24 cellular contexts compared by ENCODE assay signal in genomic region chr20:35254448-35254999, GRCh38. TPM values are rescaled to one million over a fixed set of nuclear protein-coding genes. Genes with fewer than 3 reads are reported as not detected.
DNase-seq lines count a peak whose midpoint lies in the region; ATAC-seq, FAIRE-seq and TF ChIP-seq lines count a peak whose summit lies in the region.
"Had no signal": no experiment of that assay in that cellular context is flagged by ENCODE, and none has a peak within 500 bp of the region (broad histone marks: within the 10 kb centered on the region; RNA-seq: fewer than 3 reads in every experiment).

No MANE protein-coding gene starts in this region.

- no peak overlapping the region for H3K4me3 Mint-ChIP-seq in CD8-positive, alpha-beta memory T cell
- no peak overlapping the region for H3K4me3 Mint-ChIP-seq in T-helper 17 cell
- no peak overlapping the region for H3K4me3 Mint-ChIP-seq in activated CD8-positive, alpha-beta memory T cell treated with anti-CD3 and anti-CD28 coated beads, Interleukin-2, amount 10 ng/mL, durations not matched to agents 7 days and 5 days
- H3K4me3 Mint-ChIP-seq: CD4-positive, alpha-beta T cell; HFFc6 had no signal

- peaks cover 7 to 25% (median 8%) of the 10 kb centered on the region in 3 donors for H3K36me3 Mint-ChIP-seq in CD8-positive, alpha-beta memory T cell
- no peaks in the 10 kb centered on the region for H3K36me3 Mint-ChIP-seq in T-helper 17 cell (ENCODE audit: low read depth)
- H3K36me3 Mint-ChIP-seq in activated CD8-positive, alpha-beta memory T cell treated with anti-CD3 and anti-CD28 coated beads, Interleukin-2, amount 10 ng/mL, durations not matched to agents 7 days and 5 days, result no peaks in the 10 kb centered on the region

- no peak overlapping the region for H3K27ac ChIP-seq in CD8-positive, alpha-beta memory T cell (ENCODE audit: low read depth, low read length)
- H3K27ac ChIP-seq in kidney (ENCODE audit: low read depth in 2 of 2, low read length in 2 of 2), result no peak overlapping the region
- H3K27ac ChIP-seq: BLaER1 had no signal

- POLR2A ChIA-PET in CD8-positive, alpha-beta memory T cell (lab: Charles Lee), result no interaction called here

- intact Hi-C loops in kidney (cut with DNase I), result no loop called here

- H3K27me3 Mint-ChIP-seq in CD8-positive, alpha-beta memory T cell, result peaks cover 0 to 2% of the 10 kb centered on the region in 2 donors
- no peaks in the 10 kb centered on the region for H3K27me3 Mint-ChIP-seq in T-helper 17 cell
- no peaks in the 10 kb centered on the region for H3K27me3 Mint-ChIP-seq in activated CD8-positive, alpha-beta memory T cell treated with anti-CD3 and anti-CD28 coated beads, Interleukin-2, amount 10 ng/mL, durations not matched to agents 7 days and 5 days
- H3K27me3 Mint-ChIP-seq: CD4-positive, alpha-beta T cell had no signal

- no peak for FAIRE-seq in kidney (lab: Jason Lieb, UNC)
- FAIRE-seq: GM12891 had no signal

- CTCF ChIA-PET in CD8-positive, alpha-beta memory T cell (lab: Charles Lee), result interaction anchor here (1.1 kb wide), 1 partner anchor 46 kb away, joined by 3 read pairs; no protein-coding TSS in a partner anchor
- CTCF ChIA-PET in activated CD8-positive, alpha-beta memory T cell treated with anti-CD3 and anti-CD28 coated beads, Interleukin-2, amount 10 ng/mL, durations not matched to agents 7 days and 5 days (lab: Charles Lee), result interaction anchor here (1.1 kb wide), 1 partner anchor 14 kb away, joined by 5 read pairs; no protein-coding TSS in a partner anchor

- no peak overlapping the region for H3K4me3 ChIP-seq in CD8-positive, alpha-beta memory T cell (ENCODE audit: low read length)
- H3K4me3 ChIP-seq in kidney (ENCODE audit: low read length in 2 of 2), result no peak overlapping the region
- H3K4me3 ChIP-seq: BLaER1 had no signal

- H3K9ac ChIP-seq in kidney (ENCODE audit: low read length in 2 of 2), result no peak overlapping the region
- H3K9ac ChIP-seq: BLaER1 had no signal

- peaks cover 23% of the 10 kb centered on the region for H3K4me1 ChIP-seq in CD8-positive, alpha-beta memory T cell (ENCODE audit: insufficient read depth, low read length)
- peaks cover 5 to 10% of the 10 kb centered on the region in 2 donors for H3K4me1 ChIP-seq in kidney (ENCODE audit: control insufficient read depth in 1 of 2, insufficient read depth in 1 of 2, low read depth in 1 of 2, low read length in 2 of 2)

- peak overlapping the region; percentile 48 to 98 (median 82) for H3K27ac Mint-ChIP-seq in CD8-positive, alpha-beta memory T cell
- H3K27ac Mint-ChIP-seq in T-helper 17 cell, result peak overlapping the region; percentile 97
- no peak overlapping the region for H3K27ac Mint-ChIP-seq in activated CD8-positive, alpha-beta memory T cell treated with anti-CD3 and anti-CD28 coated beads, Interleukin-2, amount 10 ng/mL, durations not matched to agents 7 days and 5 days
- H3K27ac Mint-ChIP-seq: HFFc6 had no signal

- H3K4me1 Mint-ChIP-seq in CD8-positive, alpha-beta memory T cell, result peaks cover 30 to 41% (median 32%) of the 10 kb centered on the region in 3 donors
- peaks cover 12% of the 10 kb centered on the region for H3K4me1 Mint-ChIP-seq in T-helper 17 cell
- H3K4me1 Mint-ChIP-seq in activated CD8-positive, alpha-beta memory T cell treated with anti-CD3 and anti-CD28 coated beads, Interleukin-2, amount 10 ng/mL, durations not matched to agents 7 days and 5 days, result peaks cover 28% of the 10 kb centered on the region

- no peaks in the 10 kb centered on the region for H3K36me3 ChIP-seq in CD8-positive, alpha-beta memory T cell (ENCODE audit: insufficient read depth, low read length)
- H3K36me3 ChIP-seq in kidney (ENCODE audit: control insufficient read depth in 1 of 2, insufficient read depth in 2 of 2, low read length in 2 of 2), result no peaks in the 10 kb centered on the region

- no peak for ATAC-seq in T-helper 17 cell
- peak; percentile 52 for ATAC-seq in omental fat pad (ENCODE audit: low FRiP score)
- ATAC-seq in activated CD8-positive, alpha-beta memory T cell treated with anti-CD3 and anti-CD28 coated beads, Interleukin-2, amount 10 ng/mL, durations not matched to agents 7 days and 5 days, result no peak
- ATAC-seq: PC-3 had no signal

- no peaks in the 10 kb centered on the region for H3K9me3 ChIP-seq in CD8-positive, alpha-beta memory T cell (ENCODE audit: low read length)
- H3K9me3 ChIP-seq in T-helper 17 cell (ENCODE audit: control insufficient read depth, low read length, poor library complexity, severe bottlenecking), result no peaks in the 10 kb centered on the region
- no peaks in the 10 kb centered on the region for H3K9me3 ChIP-seq in kidney (ENCODE audit: control insufficient read depth in 1 of 2, low read length in 2 of 2)
- H3K9me3 ChIP-seq: BLaER1 had no signal

- DNase-seq in CD8-positive, alpha-beta memory T cell, result no peak
- no peak for DNase-seq in T-helper 17 cell
- DNase-seq in omental fat pad (ENCODE audit: low spot score), result no peak
- DNase-seq in NOMO-1 (lab: John Stamatoyannopoulos, UW; ENCODE audit: unreplicated experiment in 2 of 2), result no peak
- no peak for DNase-seq in activated CD8-positive, alpha-beta memory T cell treated with anti-CD3 and anti-CD28 coated beads, Interleukin-2, amount 10 ng/mL, durations not matched to agents 7 days and 5 days
- no peak for DNase-seq in kidney
- DNase-seq: Calu3; CD4-positive, alpha-beta T cell; DMS153; H7; HFFc6; KBM-7; NCI-H1092; NCI-H1436; NCI-H187 treated with DMSO at 0.1 percent for 48 hours; NCI-H2107; NCI-H446 treated with DMSO at 0.1 percent for 48 hours; NCI-H526 treated with DMSO at 0.1 percent for 48 hours; PC-3; RPMI8226; SHP77 had no signal

- H3K9me3 Mint-ChIP-seq in CD8-positive, alpha-beta memory T cell, result no peaks in the 10 kb centered on the region
- no peaks in the 10 kb centered on the region for H3K9me3 Mint-ChIP-seq in activated CD8-positive, alpha-beta memory T cell treated with anti-CD3 and anti-CD28 coated beads, Interleukin-2, amount 10 ng/mL, durations not matched to agents 7 days and 5 days (ENCODE audit: low read depth)
- H3K9me3 Mint-ChIP-seq: CD4-positive, alpha-beta T cell; HFFc6 had no signal

- no peak for TF ChIP-seq CTCF in omental fat pad (IDR thresholded peaks at IDR 0.05)
- no peak for TF ChIP-seq CTCF in kidney (IDR thresholded peaks at IDR 0.05; ENCODE audit: borderline replicate concordance, extremely low read depth, insufficient read depth)

- no peaks in the 10 kb centered on the region for H3K27me3 ChIP-seq in CD8-positive, alpha-beta memory T cell (ENCODE audit: insufficient read depth, low read length, poor library complexity, severe bottlenecking)
- H3K27me3 ChIP-seq: BLaER1 had no signal

RNA-seq across cellular contexts. Expression of gene MMP24OS, which starts 23.4 kb away (rescaled TPM):
- 10 to 100 TPM; 36.5 to 36.6 TPM for total RNA-seq in CD8-positive, alpha-beta memory T cell
- polyA plus RNA-seq in CD8-positive, alpha-beta memory T cell, result 14.0 TPM
- total RNA-seq in T-helper 17 cell, result 10 to 100 TPM; 60.8 to 64.4 TPM
- 10 to 100 TPM; 12.8 to 35.6 (median 23.7) TPM for total RNA-seq in omental fat pad
- total RNA-seq in activated CD8-positive, alpha-beta memory T cell treated with anti-CD3 and anti-CD28 coated beads, Interleukin-2, amount 10 ng/mL, durations not matched to agents 7 days and 5 days, result 10 to 100 TPM; 28.4 to 44.3 TPM
- total RNA-seq in kidney, result 127 TPM
- 248 TPM for polyA plus RNA-seq in kidney (ENCODE audit: insufficient read depth, low read depth, low replicate concordance)

RNA-seq across cellular contexts. Expression of gene MMP24, which starts 28.0 kb away (rescaled TPM):
- total RNA-seq in CD8-positive, alpha-beta memory T cell, result under 1 TPM in 1 of 2 experiments, not detected in 1; 0.07 TPM
- polyA plus RNA-seq in CD8-positive, alpha-beta memory T cell, result 0.18 TPM
- total RNA-seq in T-helper 17 cell, result under 1 TPM; 0.15 to 0.16 TPM
- 1 to 10 TPM in 3 of 4 donors, under 1 TPM in 1; 0.16 to 7.2 (median 5.6) TPM for total RNA-seq in omental fat pad
- not detected for total RNA-seq in activated CD8-positive, alpha-beta memory T cell treated with anti-CD3 and anti-CD28 coated beads, Interleukin-2, amount 10 ng/mL, durations not matched to agents 7 days and 5 days
- total RNA-seq in kidney, result 12.4 TPM
- 10.7 TPM for polyA plus RNA-seq in kidney (ENCODE audit: insufficient read depth, low read depth, low replicate concordance)
- total RNA-seq: CD4-positive, alpha-beta T cell had no signal

RNA-seq across cellular contexts. Expression of gene EIF6, which starts 30.0 kb away (rescaled TPM):
- 100 to 1,000 TPM; 204 to 207 TPM for total RNA-seq in CD8-positive, alpha-beta memory T cell
- 171 TPM for polyA plus RNA-seq in CD8-positive, alpha-beta memory T cell
- total RNA-seq in T-helper 17 cell (10 to 100 TPM; 39.4 to 43.6 TPM), omental fat pad (10 to 100 TPM; 63.7 to 89.4 (median 85.2) TPM), kidney (114 TPM)
- 100 to 1,000 TPM in 1 of 2 experiments, 10 to 100 TPM in 1; 98.6 to 121 TPM for total RNA-seq in activated CD8-positive, alpha-beta memory T cell treated with anti-CD3 and anti-CD28 coated beads, Interleukin-2, amount 10 ng/mL, durations not matched to agents 7 days and 5 days
- polyA plus RNA-seq in kidney (ENCODE audit: insufficient read depth, low read depth, low replicate concordance), result 254 TPM

RNA-seq across cellular contexts. Expression of gene FAM83C, which starts 37.7 kb away (rescaled TPM):
- not detected for total RNA-seq in CD8-positive, alpha-beta memory T cell
- not detected for polyA plus RNA-seq in CD8-positive, alpha-beta memory T cell
- total RNA-seq in T-helper 17 cell (not detected), omental fat pad (under 1 TPM in 1 of 4 donors, not detected in 3; 0.09 TPM), kidney (not detected)
- not detected for total RNA-seq in activated CD8-positive, alpha-beta memory T cell treated with anti-CD3 and anti-CD28 coated beads, Interleukin-2, amount 10 ng/mL, durations not matched to agents 7 days and 5 days
- polyA plus RNA-seq in kidney (ENCODE audit: insufficient read depth, low read depth, low replicate concordance), result not detected
- total RNA-seq: Calu3; CD4-positive, alpha-beta T cell; G401; H7; HFFc6; PC-3 had no signal
